15 cellular contexts compared by ENCODE assay signal in genomic region chr11:37948258-37948657, GRCh38.
"Had no signal": no experiment of that assay in that cellular context is flagged by ENCODE, and none has a peak within 500 bp of the region (broad histone marks: within the 10 kb centered on the region; RNA-seq: fewer than 3 reads in every experiment).

No MANE protein-coding gene starts in this region.

- H3K4me1 ChIP-seq: body of pancreas, parathyroid adenoma had no signal

- H3K36me3 ChIP-seq: thoracic aorta, WERI-Rb-1 had no signal

- H3K27ac Mint-ChIP-seq: activated naive CD4-positive, alpha-beta T cell treated with anti-CD3 and anti-CD28 coated beads, Interleukin-2, amount 50 U/mL, for 72 hours; mesothelial cell of epicardium; nephron; stimulated activated naive B cell treated with anti-CD40 and anti-IgM and Interleukin-4, amounts not matched to agents 10 μg/mL and 1 μg/mL and 100 μg/mL, for 72 hours; T-helper 1 cell treated with Interleukin-12 subunit alpha and Interleukin-12 subunit beta and Interleukin-4 antibody, amounts not matched to agents 30 μg/mL and 1 μg/mL, for 36 hours had no signal

- DNase-seq: activated CD4-positive, alpha-beta T cell treated with anti-CD3 and anti-CD28 coated beads, Interleukin-2, amount 50 U/mL, for 4 hours; activated gamma-delta T cell; amygdala; body of pancreas; central memory CD4-positive, alpha-beta T cell; dorsolateral prefrontal cortex; stimulated activated naive B cell treated with anti-CD40 and anti-IgM and Interleukin-4, amounts not matched to agents 10 μg/mL and 1 μg/mL and 100 μg/mL, for 72 hours; WERI-Rb-1 had no signal

- H3K27me3 Mint-ChIP-seq: stimulated activated naive B cell treated with anti-CD40 and anti-IgM and Interleukin-4, amounts not matched to agents 10 μg/mL and 1 μg/mL and 100 μg/mL, for 72 hours had no signal

- H3K27ac ChIP-seq: body of pancreas, dorsolateral prefrontal cortex, epithelial cell of prostate, parathyroid adenoma, thoracic aorta, WERI-Rb-1 had no signal

- H3K4me3 ChIP-seq: body of pancreas, dorsolateral prefrontal cortex, thoracic aorta had no signal

- H3K4me3 Mint-ChIP-seq: mesothelial cell of epicardium; nephron; stimulated activated naive B cell treated with anti-CD40 and anti-IgM and Interleukin-4, amounts not matched to agents 10 μg/mL and 1 μg/mL and 100 μg/mL, for 72 hours; T-helper 1 cell treated with Interleukin-12 subunit alpha and Interleukin-12 subunit beta and Interleukin-4 antibody, amounts not matched to agents 30 μg/mL and 1 μg/mL, for 36 hours had no signal

- ATAC-seq: activated naive CD4-positive, alpha-beta T cell treated with anti-CD3 and anti-CD28 coated beads, Interleukin-2, amount 50 U/mL, for 72 hours; body of pancreas had no signal

- H3K36me3 Mint-ChIP-seq: activated naive CD4-positive, alpha-beta T cell treated with anti-CD3 and anti-CD28 coated beads, Interleukin-2, amount 50 U/mL, for 72 hours; stimulated activated naive B cell treated with anti-CD40 and anti-IgM and Interleukin-4, amounts not matched to agents 10 μg/mL and 1 μg/mL and 100 μg/mL, for 72 hours had no signal

- H3K9me3 ChIP-seq: body of pancreas, thoracic aorta had no signal

- H3K27me3 ChIP-seq: body of pancreas, dorsolateral prefrontal cortex had no signal

- H3K4me1 Mint-ChIP-seq: stimulated activated naive B cell treated with anti-CD40 and anti-IgM and Interleukin-4, amounts not matched to agents 10 μg/mL and 1 μg/mL and 100 μg/mL, for 72 hours had no signal
